Comparison of ENCODE assay signal across 23 cellular contexts in genomic region chr5:126513703-126514102, GRCh38.
DNase-seq lines count a peak whose midpoint lies in the region; ATAC-seq and TF ChIP-seq lines count a peak whose summit lies in the region.
"Had no signal": no experiment of that assay in that cellular context is flagged by ENCODE, and none has a peak within 500 bp of the region (broad histone marks: within the 10 kb centered on the region; RNA-seq: fewer than 3 reads in every experiment).

No MANE protein-coding gene starts in this region.

- peaks cover 38% of the 10 kb centered on the region for H3K4me1 ChIP-seq in left ventricle myocardium inferior
- H3K4me1 ChIP-seq in heart right ventricle = peaks cover 0 to 32% (median 12%) of the 10 kb centered on the region in 9 donors
- peaks cover 0 to 19% (median 6%) of the 10 kb centered on the region in 3 donors for H3K4me1 ChIP-seq in gastroesophageal sphincter
- peaks cover 34% of the 10 kb centered on the region for H3K4me1 ChIP-seq in ovary (ENCODE audit: insufficient read depth)
- H3K4me1 ChIP-seq in upper lobe of right lung = peaks cover 28% of the 10 kb centered on the region
- H3K4me1 ChIP-seq: parathyroid adenoma had no signal

- H3K36me3 ChIP-seq in left ventricle myocardium inferior = no peaks in the 10 kb centered on the region
- no peaks in the 10 kb centered on the region for H3K36me3 ChIP-seq in heart right ventricle
- H3K36me3 ChIP-seq in gastroesophageal sphincter = no peaks in the 10 kb centered on the region
- no peaks in the 10 kb centered on the region for H3K36me3 ChIP-seq in ovary
- no peaks in the 10 kb centered on the region for H3K36me3 ChIP-seq in upper lobe of right lung
- H3K36me3 ChIP-seq: SJSA1 had no signal

- DNase-seq in left ventricle myocardium inferior (no peak), heart right ventricle (no peak), ovary (peak in 3 of 5 donors; percentile 50 to 72 (median 60)), upper lobe of right lung (no peak), NCI-H2171 (lab: John Stamatoyannopoulos, UW) (no peak), middle frontal gyrus (ENCODE audit: extremely low spot score, low spot score) (no peak), nucleus accumbens (lab: John Stamatoyannopoulos, UW) (no peak)
- DNase-seq: activated CD4-positive, alpha-beta T cell treated with anti-CD3 and anti-CD28 coated beads, Interleukin-2, amount 50 U/mL, for 4 hours; activated effector memory CD4-positive, alpha-beta T cell treated with Interleukin-2 at 50 U/mL for 16 hours; amygdala; caudate nucleus; DND-41; H9; NCI-H1048; NCI-H2029; NCI-H446 treated with DMSO at 0.1 percent for 48 hours; stimulated activated CD4-positive, alpha-beta T cell treated with anti-CD3 and anti-CD28 coated beads, Interleukin-1b, Interleukin-23, amount 100 ng/mL, for 48 hours; T-helper 17 cell had no signal

- no peak for TF ChIP-seq CTCF in left ventricle myocardium inferior (IDR thresholded peaks at IDR 0.05; ENCODE audit: borderline replicate concordance)
- no peak for TF ChIP-seq CTCF in heart right ventricle (IDR thresholded peaks at IDR 0.05)
- no peak for TF ChIP-seq CTCF in gastroesophageal sphincter (IDR thresholded peaks at IDR 0.05)
- TF ChIP-seq CTCF in ovary (IDR thresholded peaks at IDR 0.05) = no peak
- TF ChIP-seq CTCF in upper lobe of right lung (IDR thresholded peaks at IDR 0.05) = no peak

- TF ChIP-seq POLR2A in gastroesophageal sphincter (IDR thresholded peaks at IDR 0.05) (no peak), ovary (IDR thresholded peaks at IDR 0.05) (peak; percentile 18)

- H3K9me3 ChIP-seq in left ventricle myocardium inferior (replicated peaks) (no peaks in the 10 kb centered on the region), heart right ventricle (no peaks in the 10 kb centered on the region), gastroesophageal sphincter (no peaks in the 10 kb centered on the region), ovary (no peaks in the 10 kb centered on the region), upper lobe of right lung (no peaks in the 10 kb centered on the region)
- H3K9me3 ChIP-seq: SJSA1 had no signal

- intact Hi-C loops in left ventricle myocardium inferior (cut with micrococcal nuclease) (no loop called here), heart right ventricle (cut with DNase I) (no loop called here), ovary (cut with DNase I) (no loop called here), upper lobe of right lung (cut with DNase I) (no loop called here)

- H3K4me3 ChIP-seq in left ventricle myocardium inferior (no peak overlapping the region), heart right ventricle (no peak overlapping the region), gastroesophageal sphincter (no peak overlapping the region), ovary (no peak overlapping the region), upper lobe of right lung (no peak overlapping the region)
- H3K4me3 ChIP-seq: SJSA1 had no signal

- H3K27ac ChIP-seq in left ventricle myocardium inferior (replicated peaks) (peak overlapping the region; percentile 35), heart right ventricle (peak overlapping the region in 3 of 10 donors; percentile 24 to 50 (median 42)), gastroesophageal sphincter (peak overlapping the region in 3 of 4 donors; percentile 35 to 61 (median 37)), ovary (peak overlapping the region; percentile 75 to 94), upper lobe of right lung (peak overlapping the region; percentile 65)
- H3K27ac ChIP-seq: parathyroid adenoma, SJSA1 had no signal

- TF ChIP-seq EP300 in gastroesophageal sphincter (IDR thresholded peaks at IDR 0.05) (no peak), ovary (IDR thresholded peaks at IDR 0.05) (no peak)

- ATAC-seq in heart right ventricle (no peak), gastroesophageal sphincter (no peak), upper lobe of right lung (no peak)
- ATAC-seq: Panc1; stimulated activated memory B cell treated with anti-CD40 and anti-IgM and Interleukin-4, amounts not matched to agents 10 μg/mL and 1 μg/mL and 100 μg/mL, for 72 hours; T-helper 17 cell had no signal

- 68 to 86% methylated on average over 4 of the region's 4 CpGs for WGBS in heart right ventricle, 2 donors
- 49% methylated on average over 4 of the region's 4 CpGs; no CpG with 5 or more reads in 1 of the 2 donors for WGBS in gastroesophageal sphincter (ENCODE audit: low coverage in 1 of 2), 2 donors
- 4 to 15% (median 11%) methylated on average over 4 of the region's 4 CpGs for WGBS in ovary, 3 donors

- H3K27me3 ChIP-seq in left ventricle myocardium inferior (ENCODE audit: low read depth) (no peaks in the 10 kb centered on the region), heart right ventricle (no peaks in the 10 kb centered on the region), gastroesophageal sphincter (no peaks in the 10 kb centered on the region), ovary (no peaks in the 10 kb centered on the region), upper lobe of right lung (no peaks in the 10 kb centered on the region)
- H3K27me3 ChIP-seq: SJSA1 had no signal

Comparison
In these comparisons a context has a peak if more than half of its experiments do, and no peak if none do; other contexts are left out.
1. DNase-seq: peak in ovary (3 of 5); none in left ventricle myocardium inferior (single experiment), heart right ventricle (0 of 2), upper lobe of right lung (single experiment), NCI-H2171 (single experiment), middle frontal gyrus (single experiment) and nucleus accumbens (0 of 56).